In the genomic region with DNA sequence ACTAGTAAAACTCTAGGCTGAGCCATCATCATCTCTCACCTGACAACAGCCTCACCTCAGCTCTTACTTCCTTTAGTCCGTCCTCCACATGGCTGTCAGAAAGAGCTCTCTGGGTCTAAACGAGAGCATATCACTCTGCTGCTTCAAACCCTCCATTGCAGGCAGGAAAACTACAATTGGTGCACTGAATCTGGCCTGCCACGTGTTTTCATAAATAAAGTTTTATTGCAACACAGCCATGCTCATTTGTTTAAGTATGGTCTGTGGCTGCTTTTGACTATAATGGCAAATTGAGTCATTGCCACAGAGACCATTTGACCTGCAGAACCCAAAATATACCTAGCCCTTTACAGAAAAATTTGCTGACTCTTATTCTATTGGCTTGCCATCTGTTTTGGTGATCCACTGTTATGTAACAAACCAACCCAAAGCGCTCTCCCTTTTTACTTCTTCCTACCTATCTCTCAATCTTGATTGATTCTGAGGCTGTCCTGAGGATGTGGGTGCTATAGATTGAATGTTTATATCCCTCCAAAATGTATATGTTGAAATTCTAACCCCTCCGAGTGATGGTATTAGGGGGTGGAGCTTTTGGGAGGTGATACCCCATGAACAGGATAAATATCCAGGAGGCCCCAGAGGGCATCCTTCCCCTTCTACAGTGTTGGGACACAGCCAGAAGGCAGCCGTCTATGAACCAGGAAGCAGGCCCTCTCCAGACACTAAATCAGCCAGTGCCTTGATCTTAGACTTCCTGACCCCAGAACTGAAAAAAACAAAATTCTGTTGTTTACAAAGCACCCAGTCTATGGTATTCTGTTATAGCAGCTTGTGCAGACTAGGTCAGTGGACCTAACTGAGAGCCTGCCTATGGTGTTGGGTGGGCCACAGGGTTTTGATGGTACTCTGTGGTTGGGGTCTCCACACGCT, we compare ENCODE assay signal across 29 cellular contexts.
"Had no signal": no experiment of that assay in that cellular context is flagged by ENCODE, and none has a peak within 500 bp of the region (broad histone marks: within the 10 kb centered on the region; RNA-seq: fewer than 3 reads in every experiment).

No MANE protein-coding gene starts in this region.

- H3K4me1 Mint-ChIP-seq: activated CD4-positive, alpha-beta T cell treated with anti-CD3 and anti-CD28 coated beads, Interleukin-2, amount 10 ng/mL, durations not matched to agents 7 days and 5 days; activated T-helper 17 cell treated with anti-CD3 and anti-CD28 coated beads, Interleukin-2, amount 50 U/mL, for 72 hours had no signal

- H3K9me3 Mint-ChIP-seq: activated CD8-positive, alpha-beta T cell treated with anti-CD3 and anti-CD28 coated beads for 36 hours; activated T-helper 17 cell treated with anti-CD3 and anti-CD28 coated beads, Interleukin-2, amount 50 U/mL, for 72 hours had no signal

- H3K4me3 Mint-ChIP-seq: activated CD4-positive, alpha-beta T cell treated with anti-CD3 and anti-CD28 coated beads, Interleukin-2, amount 10 ng/mL, durations not matched to agents 7 days and 5 days; activated CD8-positive, alpha-beta T cell treated with anti-CD3 and anti-CD28 coated beads for 36 hours; activated naive CD8-positive, alpha-beta T cell; activated T-cell treated with anti-CD3 and anti-CD28 coated beads, Interleukin-2, amount 50 U/mL, for 4 hours; activated T-helper 17 cell treated with anti-CD3 and anti-CD28 coated beads, Interleukin-2, amount 50 U/mL, for 72 hours; WTC11 had no signal

- H3K36me3 ChIP-seq: brain microvascular endothelial cell, esophagus muscularis mucosa, gastroesophageal sphincter, heart right ventricle had no signal

- DNase-seq: activated CD4-positive, alpha-beta T cell treated with anti-CD3 and anti-CD28 coated beads for 1 hour; activated CD4-positive, alpha-beta T cell treated with anti-CD3 and anti-CD28 coated beads for 4 hours; activated CD4-positive, alpha-beta T cell treated with anti-CD3 and anti-CD28 coated beads, Interleukin-2, amount 10 ng/mL, durations not matched to agents 7 days and 5 days; activated CD4-positive, alpha-beta T cell treated with anti-CD3 and anti-CD28 coated beads, Interleukin-2, amount 50 U/mL, for 4 hours; activated CD8-positive, alpha-beta memory T cell treated with anti-CD3 and anti-CD28 coated beads for 24 hours; activated CD8-positive, alpha-beta T cell treated with anti-CD3 and anti-CD28 coated beads for 36 hours; activated effector memory CD4-positive, alpha-beta T cell treated with Interleukin-2 at 50 U/mL for 16 hours; activated gamma-delta T cell treated with Interleukin-2 at 50 U/mL for 16 hours; activated naive CD4-positive, alpha-beta T cell treated with anti-CD3 and anti-CD28 coated beads, Interleukin-2, amount 50 U/mL, for 16 hours; activated naive CD4-positive, alpha-beta T cell treated with Interleukin-2 at 50 U/mL for 16 hours; activated T-cell treated with anti-CD3 and anti-CD28 coated beads, Interleukin-2, amount 50 U/mL, for 4 hours; amniotic stem cell; anterior cingulate cortex; brain microvascular endothelial cell; caudate nucleus; cortex of kidney; dermis blood vessel endothelial cell; effector CD8-positive, alpha-beta T cell; foreskin melanocyte; heart right ventricle; T-helper 2 cell had no signal

- H3K4me1 ChIP-seq: esophagus muscularis mucosa, gastroesophageal sphincter, heart right ventricle had no signal

- H3K27me3 Mint-ChIP-seq: activated CD4-positive, alpha-beta T cell treated with anti-CD3 and anti-CD28 coated beads, Interleukin-2, amount 10 ng/mL, durations not matched to agents 7 days and 5 days; activated CD8-positive, alpha-beta T cell treated with anti-CD3 and anti-CD28 coated beads for 36 hours had no signal

- H3K9me3 ChIP-seq: esophagus muscularis mucosa had no signal

- H3K36me3 Mint-ChIP-seq: activated naive CD8-positive, alpha-beta T cell had no signal

- H3K27me3 ChIP-seq: brain microvascular endothelial cell, esophagus muscularis mucosa, gastroesophageal sphincter, heart right ventricle had no signal

- FAIRE-seq: astrocyte, colon had no signal

- H3K4me3 ChIP-seq: esophagus muscularis mucosa, gastroesophageal sphincter, heart right ventricle had no signal

- H3K27ac Mint-ChIP-seq: activated CD8-positive, alpha-beta T cell treated with anti-CD3 and anti-CD28 coated beads for 36 hours; activated naive CD8-positive, alpha-beta T cell; activated T-helper 17 cell treated with anti-CD3 and anti-CD28 coated beads, Interleukin-2, amount 50 U/mL, for 72 hours; WTC11 had no signal

- H3K27ac ChIP-seq: brain microvascular endothelial cell, esophagus muscularis mucosa, gastroesophageal sphincter, heart right ventricle, VCaP had no signal

- ATAC-seq: activated CD8-positive, alpha-beta T cell treated with anti-CD3 and anti-CD28 coated beads for 36 hours; activated T-cell treated with anti-CD3 and anti-CD28 coated beads, Interleukin-2, amount 50 U/mL, for 4 hours; activated T-helper 17 cell treated with anti-CD3 and anti-CD28 coated beads, Interleukin-2, amount 50 U/mL, for 72 hours; gastroesophageal sphincter; heart right ventricle; WTC11 had no signal
